ENCODE assay signal across 9 cellular contexts in genomic region chr17:40320771-40321501, GRCh38. TPM values are rescaled to one million over a fixed set of nuclear protein-coding genes. Genes with fewer than 3 reads are reported as not detected.
DNase-seq lines count a peak whose midpoint lies in the region; ATAC-seq, FAIRE-seq and TF ChIP-seq lines count a peak whose summit lies in the region.
"Had no signal": no experiment of that assay in that cellular context is flagged by ENCODE, and none has a peak within 500 bp of the region (broad histone marks: within the 10 kb centered on the region; RNA-seq: fewer than 3 reads in every experiment).

No MANE protein-coding gene starts in this region.

- H3K27ac ChIP-seq in keratinocyte (ENCODE audit: control insufficient read depth, insufficient read depth, low read length): peak overlapping the region; percentile 15

- no peaks in the 10 kb centered on the region for H3K27me3 Mint-ChIP-seq in stimulated activated naive CD8-positive, alpha-beta T cell treated with anti-CD3 and anti-CD28 coated beads, Interleukin-15, amount 100 ng/mL, for 72 hours

- H3K79me2 ChIP-seq in keratinocyte (ENCODE audit: control insufficient read depth, insufficient read depth, low read length): peaks cover 75% of the 10 kb centered on the region

- H3K27ac Mint-ChIP-seq in stimulated activated naive CD8-positive, alpha-beta T cell treated with anti-CD3 and anti-CD28 coated beads, Interleukin-15, amount 100 ng/mL, for 72 hours: peak overlapping the region; percentile 95 to 100

- peak; percentile 25 for DNase-seq in activated CD4-positive, CD25-positive, alpha-beta regulatory T cell treated with anti-CD3 and anti-CD28 coated beads, Interleukin-2, amount 50 U/mL, for 72 hours
- DNase-seq in activated CD4-positive, CD25-positive, alpha-beta regulatory T cell (lab: John Stamatoyannopoulos, UW): no peak
- DNase-seq in activated gamma-delta T cell (lab: John Stamatoyannopoulos, UW) (peak; percentile 51), keratinocyte (ENCODE audit: low read depth, low spot score) (no peak), AG08395 (ENCODE audit: low spot score) (no peak), DMS79 treated with DMSO at 0.1 percent for 48 hours (lab: John Stamatoyannopoulos, UW) (no peak), dedifferentiated amniotic fluid mesenchymal stem cell (ENCODE audit: extremely low spot score) (no peak)
- no peak for DNase-seq in stimulated activated naive CD8-positive, alpha-beta T cell treated with anti-CD3 and anti-CD28 coated beads, Interleukin-15, amount 100 ng/mL, for 72 hours

- peaks cover 12% of the 10 kb centered on the region for H4K20me1 ChIP-seq in keratinocyte (ENCODE audit: control insufficient read depth, extremely low read depth, insufficient read depth, low read length)

- FAIRE-seq in keratinocyte (lab: Jason Lieb, UNC): no peak

- ATAC-seq in stimulated activated naive CD8-positive, alpha-beta T cell treated with anti-CD3 and anti-CD28 coated beads, Interleukin-15, amount 100 ng/mL, for 72 hours: no peak

- dilution Hi-C loops in keratinocyte (cut with MboI; ENCODE audit: extremely low pct_ligation_motif_present, low sequenced_read_pairs): no loop called here

- H3K27me3 ChIP-seq in keratinocyte (ENCODE audit: control insufficient read depth, extremely low read depth, insufficient read depth, low read length): no peaks in the 10 kb centered on the region

- H3K4me3 ChIP-seq in keratinocyte (ENCODE audit: control insufficient read depth in 2 of 3, extremely low read depth in 1 of 3, insufficient read depth in 2 of 3, low read depth in 1 of 3, low read length in 3 of 3): peak overlapping the region in 1 of 3 experiments; percentile 95

- H3K9me3 ChIP-seq in keratinocyte (ENCODE audit: control insufficient read depth, low read depth, low read length): no peaks in the 10 kb centered on the region
- H3K9me3 ChIP-seq: Caco-2 had no signal

- TF ChIP-seq CTCF in keratinocyte (optimal IDR thresholded peaks at IDR 0.05 in 1 of 3, IDR thresholded peaks at IDR 0.05 in 1 of 3, conservative IDR thresholded peaks at IDR 0.05 in 1 of 3; ENCODE audit: extremely low read depth in 1 of 3, insufficient read depth in 2 of 3, low read length in 3 of 3): no peak

- no peaks in the 10 kb centered on the region for H3K9me3 Mint-ChIP-seq in stimulated activated naive CD8-positive, alpha-beta T cell treated with anti-CD3 and anti-CD28 coated beads, Interleukin-15, amount 100 ng/mL, for 72 hours

- peak overlapping the region; percentile 88 to 96 for H3K4me3 Mint-ChIP-seq in stimulated activated naive CD8-positive, alpha-beta T cell treated with anti-CD3 and anti-CD28 coated beads, Interleukin-15, amount 100 ng/mL, for 72 hours

- peak overlapping the region; percentile 46 for H3K9ac ChIP-seq in keratinocyte (ENCODE audit: control insufficient read depth, extremely low read depth, insufficient read depth, low read length)

- peaks cover 72% of the 10 kb centered on the region for H3K4me1 ChIP-seq in keratinocyte (ENCODE audit: control insufficient read depth, extremely low read depth, insufficient read depth, low read length)

- peaks cover 0 to 2% of the 10 kb centered on the region in 2 experiments for H3K36me3 ChIP-seq in keratinocyte (ENCODE audit: control insufficient read depth in 2 of 2, extremely low read depth in 1 of 2, insufficient read depth in 2 of 2, low read length in 2 of 2)

- no peaks in the 10 kb centered on the region for H3K9me1 ChIP-seq in keratinocyte (ENCODE audit: control insufficient read depth, extremely low read depth, insufficient read depth, low read length)

- peaks cover 67% of the 10 kb centered on the region for H3K4me1 Mint-ChIP-seq in stimulated activated naive CD8-positive, alpha-beta T cell treated with anti-CD3 and anti-CD28 coated beads, Interleukin-15, amount 100 ng/mL, for 72 hours

- H2AFZ ChIP-seq in keratinocyte (ENCODE audit: control insufficient read depth, low read length): no peak overlapping the region

- peak overlapping the region; percentile 97 for H3K4me2 ChIP-seq in keratinocyte (ENCODE audit: control insufficient read depth, extremely low read depth, insufficient read depth, low read depth, low read length)

RNA-seq across cellular contexts. Expression of gene RARA, which starts 12.0 kb away (rescaled TPM):
- polyA plus RNA-seq in keratinocyte: 1.7 to 6.0 TPM (median 3.8 TPM) in 3 replicates
- polyA plus RNA-seq in keratinocyte (2011; ENCODE audit: low read depth): 23.1 TPM
- 3.5 and 6.0 TPM in 2 replicates for polyA plus RNA-seq in keratinocyte (2011; cell fraction: cytosol; rRNA removed)
- 6.0 and 12.0 TPM in 2 replicates for polyA plus RNA-seq in keratinocyte (2011; cell fraction: nucleus; rRNA removed)
- polyA plus RNA-seq in keratinocyte (2012; ENCODE audit: low replicate concordance): 9.2 and 21.5 TPM in 2 replicates
- 4.5 to 20.8 TPM (median 7.1 TPM) in 3 replicates for polyA minus RNA-seq in keratinocyte
- 11.9 TPM for polyA minus RNA-seq in keratinocyte (2011; cell fraction: cytosol; rRNA and poly(A)+ RNA removed)
- 5.9 and 7.8 TPM in 2 replicates for polyA minus RNA-seq in keratinocyte (2011; cell fraction: nucleus; rRNA and poly(A)+ RNA removed)

RNA-seq across cellular contexts. Expression of gene CDC6, which starts 33.3 kb away (rescaled TPM):
- polyA plus RNA-seq in keratinocyte: 5.5 to 28.0 TPM (median 26.5 TPM) in 3 replicates
- polyA plus RNA-seq in keratinocyte (2011; ENCODE audit: low read depth): 1.7 TPM
- polyA plus RNA-seq in keratinocyte (2011; cell fraction: cytosol; rRNA removed): 5.8 and 10.9 TPM in 2 replicates
- polyA plus RNA-seq in keratinocyte (2011; cell fraction: nucleus; rRNA removed): 6.6 and 9.2 TPM in 2 replicates
- polyA plus RNA-seq in keratinocyte (2012; ENCODE audit: low replicate concordance): 1.8 and 16.1 TPM in 2 replicates
- polyA minus RNA-seq in keratinocyte: 2.0 to 12.1 TPM (median 2.3 TPM) in 3 replicates
- 4.8 TPM for polyA minus RNA-seq in keratinocyte (2011; cell fraction: cytosol; rRNA and poly(A)+ RNA removed)
- polyA minus RNA-seq in keratinocyte (2011; cell fraction: nucleus; rRNA and poly(A)+ RNA removed): 3.3 and 9.8 TPM in 2 replicates

RNA-seq across cellular contexts. Expression of gene GJD3, which starts 43.6 kb away (rescaled TPM):
- not detected in 3 replicates for polyA plus RNA-seq in keratinocyte
- not detected for polyA plus RNA-seq in keratinocyte (2011; ENCODE audit: low read depth)
- polyA plus RNA-seq in keratinocyte (2011; cell fraction: cytosol; rRNA removed): not detected in 2 replicates
- polyA plus RNA-seq in keratinocyte (2011; cell fraction: nucleus; rRNA removed): not detected in 2 replicates
- not detected in 2 replicates for polyA plus RNA-seq in keratinocyte (2012; ENCODE audit: low replicate concordance)
- not detected in 3 replicates for polyA minus RNA-seq in keratinocyte
- polyA minus RNA-seq in keratinocyte (2011; cell fraction: cytosol; rRNA and poly(A)+ RNA removed): not detected
- polyA minus RNA-seq in keratinocyte (2011; cell fraction: nucleus; rRNA and poly(A)+ RNA removed): not detected in 2 replicates

Comparison
In these comparisons a context has a peak if more than half of its experiments do, and no peak if none do; other contexts are left out.
1. DNase-seq: peak in activated CD4-positive, CD25-positive, alpha-beta regulatory T cell treated with anti-CD3 and anti-CD28 coated beads, Interleukin-2, amount 50 U/mL, for 72 hours (single experiment) and activated gamma-delta T cell (single experiment); none in activated CD4-positive, CD25-positive, alpha-beta regulatory T cell (0 of 4), keratinocyte (single experiment), stimulated activated naive CD8-positive, alpha-beta T cell treated with anti-CD3 and anti-CD28 coated beads, Interleukin-15, amount 100 ng/mL, for 72 hours (0 of 2), AG08395 (single experiment), DMS79 treated with DMSO at 0.1 percent for 48 hours (single experiment) and dedifferentiated amniotic fluid mesenchymal stem cell (single experiment).